Comparison of ENCODE assay signal across 2 cellular contexts in genomic region chr5:145960166-145960565, GRCh38.
TF ChIP-seq lines count a peak whose summit lies in the region.

No MANE protein-coding gene starts in this region.

TF ChIP-seq in liver, 16 proteins besides CTCF, POLR2A, EP300 and RAD21:
- TF ChIP-seq GABPA (IDR thresholded peaks at IDR 0.05 in 1 of 2, conservative IDR thresholded peaks at IDR 0.05 in 1 of 2) (no peak), ZBTB33 (IDR thresholded peaks at IDR 0.05) (no peak), MAX (IDR thresholded peaks at IDR 0.05) (no peak), YY1 (IDR thresholded peaks at IDR 0.05) (no peak), JUND (IDR thresholded peaks at IDR 0.05) (no peak), FOXA1 (IDR thresholded peaks at IDR 0.05) (no peak), FOXA2 (IDR thresholded peaks at IDR 0.05) (no peak), NR2F2 (IDR thresholded peaks at IDR 0.05) (no peak), TAF1 (conservative IDR thresholded peaks at IDR 0.05) (no peak), HNF4A (conservative IDR thresholded peaks at IDR 0.05) (no peak), REST (IDR thresholded peaks at IDR 0.05) (no peak), SP1 (IDR thresholded peaks at IDR 0.05) (no peak), RXRA (IDR thresholded peaks at IDR 0.05) (no peak), ATF3 (IDR thresholded peaks at IDR 0.05) (no peak), HNF4G (IDR thresholded peaks at IDR 0.05) (no peak), EGR1 (IDR thresholded peaks at IDR 0.05; ENCODE audit: low read depth in 2 of 2) (no peak)

TF ChIP-seq in HepG2, 621 proteins besides CTCF, POLR2A, EP300 and RAD21:
- TF ChIP-seq NFIC (IDR thresholded peaks at IDR 0.05; ENCODE audit: low read length) = no peak
- no peak for TF ChIP-seq ZNF614 (CRISPR knock-in tag; IDR thresholded peaks at IDR 0.05; ENCODE audit: borderline replicate concordance)
- TF ChIP-seq AFF4 (CRISPR knock-in tag; IDR thresholded peaks at IDR 0.05) = no peak
- TF ChIP-seq ZBED4 (CRISPR knock-in tag; IDR thresholded peaks at IDR 0.05; ENCODE audit: borderline replicate concordance) = no peak
- TF ChIP-seq ZBTB39 (CRISPR knock-in tag; IDR thresholded peaks at IDR 0.05) = no peak
- TF ChIP-seq ZNF605 (CRISPR knock-in tag; IDR thresholded peaks at IDR 0.05) = no peak
- no peak for TF ChIP-seq HNRNPUL1 (IDR thresholded peaks at IDR 0.05; ENCODE audit: low read depth, low read length)
- TF ChIP-seq GATAD1 (CRISPR knock-in tag; IDR thresholded peaks at IDR 0.05) = no peak
- TF ChIP-seq ZNF570 (CRISPR knock-in tag; IDR thresholded peaks at IDR 0.05; ENCODE audit: borderline replicate concordance) = no peak
- TF ChIP-seq NR2F1 (CRISPR knock-in tag; IDR thresholded peaks at IDR 0.05) = no peak
- TF ChIP-seq GABPB1 (CRISPR knock-in tag; IDR thresholded peaks at IDR 0.05) = no peak
- TF ChIP-seq STAT6 (CRISPR knock-in tag; IDR thresholded peaks at IDR 0.05; ENCODE audit: borderline replicate concordance) = no peak
- no peak for TF ChIP-seq ZMAT3 (CRISPR knock-in tag; conservative IDR thresholded peaks at IDR 0.05)
- no peak for TF ChIP-seq TBL1XR1 (IDR thresholded peaks at IDR 0.05; ENCODE audit: borderline replicate concordance, low read length, partially characterized antibody)
- TF ChIP-seq ATF7 (IDR thresholded peaks at IDR 0.05) = no peak
- no peak for TF ChIP-seq ATF7 (CRISPR knock-in tag; IDR thresholded peaks at IDR 0.05)
- TF ChIP-seq ZFAT (CRISPR knock-in tag; conservative IDR thresholded peaks at IDR 0.05) = no peak
- no peak for TF ChIP-seq SRSF9 (IDR thresholded peaks at IDR 0.05; ENCODE audit: borderline replicate concordance, insufficient read depth, low read depth, low read length, poor library complexity, severe bottlenecking)
